Comparison of ENCODE assay signal across 1 cellular context in the genomic region with DNA sequence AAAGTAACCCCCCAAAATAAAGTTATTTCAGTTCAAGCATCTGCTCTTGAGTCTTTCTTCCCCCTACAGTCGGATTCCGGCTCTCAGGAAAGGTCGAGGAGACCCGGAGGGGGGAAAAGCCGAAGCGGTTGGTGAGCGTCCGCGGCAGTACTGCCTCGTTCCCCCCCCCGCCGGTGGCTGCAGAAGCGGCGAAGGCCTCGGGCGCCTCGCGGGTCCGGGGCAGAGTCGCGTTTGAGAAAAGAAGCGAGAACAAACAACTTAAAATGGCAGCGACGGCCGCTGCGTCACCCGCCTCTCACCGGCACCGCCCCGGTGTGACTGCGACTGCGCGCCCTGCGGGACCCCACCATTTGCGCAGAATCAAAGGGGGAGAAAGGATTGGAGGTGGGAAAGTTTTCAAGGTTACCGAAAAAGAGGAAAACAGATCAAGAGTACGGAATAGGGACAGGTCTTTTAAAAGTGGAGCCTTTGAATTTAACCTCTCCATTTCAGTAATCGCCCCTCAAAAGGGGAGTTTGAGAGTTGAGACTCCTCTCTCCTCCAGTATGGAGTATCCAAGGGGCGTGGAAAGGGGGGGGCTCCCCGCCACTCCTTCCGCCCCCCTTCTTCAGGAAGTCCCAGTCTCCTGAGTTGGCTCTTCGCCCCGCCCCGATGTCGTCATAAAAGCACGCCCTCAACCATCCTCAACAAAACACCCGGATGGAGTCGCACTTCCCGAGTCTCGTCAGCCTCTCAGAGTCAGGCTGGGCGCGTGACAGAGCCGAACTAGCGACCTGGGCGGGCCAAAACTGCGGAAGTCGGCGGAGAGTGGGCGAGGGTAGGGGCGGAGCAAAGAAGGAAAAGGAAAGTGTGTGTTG.
TF ChIP-seq lines count a peak whose summit lies in the region.

No MANE protein-coding gene starts in this region.

TF ChIP-seq in HEK293, 187 proteins besides CTCF, POLR2A, EP300 and RAD21 (continued from another document and continues in another):
- TF ChIP-seq, protein P1, sequence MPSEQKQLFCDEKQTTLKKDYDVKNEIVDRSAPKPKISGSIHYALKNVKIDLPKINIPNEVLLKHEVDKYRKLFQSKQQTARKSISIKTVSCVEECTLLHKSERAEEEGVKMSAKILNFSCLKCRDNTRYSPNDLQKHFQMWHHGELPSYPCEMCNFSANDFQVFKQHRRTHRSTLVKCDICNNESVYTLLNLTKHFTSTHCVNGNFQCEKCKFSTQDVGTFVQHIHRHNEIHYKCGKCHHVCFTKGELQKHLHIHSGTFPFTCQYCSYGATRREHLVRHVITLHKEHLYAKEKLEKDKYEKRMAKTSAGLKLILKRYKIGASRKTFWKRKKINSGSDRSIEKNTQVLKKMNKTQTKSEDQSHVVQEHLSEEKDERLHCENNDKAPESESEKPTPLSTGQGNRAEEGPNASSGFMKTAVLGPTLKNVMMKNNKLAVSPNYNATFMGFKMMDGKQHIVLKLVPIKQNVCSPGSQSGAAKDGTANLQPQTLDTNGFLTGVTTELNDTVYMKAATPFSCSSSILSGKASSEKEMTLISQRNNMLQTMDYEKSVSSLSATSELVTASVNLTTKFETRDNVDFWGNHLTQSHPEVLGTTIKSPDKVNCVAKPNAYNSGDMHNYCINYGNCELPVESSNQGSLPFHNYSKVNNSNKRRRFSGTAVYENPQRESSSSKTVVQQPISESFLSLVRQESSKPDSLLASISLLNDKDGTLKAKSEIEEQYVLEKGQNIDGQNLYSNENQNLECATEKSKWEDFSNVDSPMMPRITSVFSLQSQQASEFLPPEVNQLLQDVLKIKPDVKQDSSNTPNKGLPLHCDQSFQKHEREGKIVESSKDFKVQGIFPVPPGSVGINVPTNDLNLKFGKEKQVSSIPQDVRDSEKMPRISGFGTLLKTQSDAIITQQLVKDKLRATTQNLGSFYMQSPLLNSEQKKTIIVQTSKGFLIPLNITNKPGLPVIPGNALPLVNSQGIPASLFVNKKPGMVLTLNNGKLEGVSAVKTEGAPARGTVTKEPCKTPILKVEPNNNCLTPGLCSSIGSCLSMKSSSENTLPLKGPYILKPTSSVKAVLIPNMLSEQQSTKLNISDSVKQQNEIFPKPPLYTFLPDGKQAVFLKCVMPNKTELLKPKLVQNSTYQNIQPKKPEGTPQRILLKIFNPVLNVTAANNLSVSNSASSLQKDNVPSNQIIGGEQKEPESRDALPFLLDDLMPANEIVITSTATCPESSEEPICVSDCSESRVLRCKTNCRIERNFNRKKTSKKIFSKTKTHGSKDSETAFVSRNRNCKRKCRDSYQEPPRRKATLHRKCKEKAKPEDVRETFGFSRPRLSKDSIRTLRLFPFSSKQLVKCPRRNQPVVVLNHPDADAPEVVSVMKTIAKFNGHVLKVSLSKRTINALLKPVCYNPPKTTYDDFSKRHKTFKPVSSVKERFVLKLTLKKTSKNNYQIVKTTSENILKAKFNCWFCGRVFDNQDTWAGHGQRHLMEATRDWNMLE (tag by site-specific recombination; conservative IDR thresholded peaks at IDR 0.05; ENCODE audit: low read depth) = peak; percentile 53; the same call in 1 of the 2 replicates
- TF ChIP-seq GLI4 (tag by site-specific recombination; IDR thresholded peaks at IDR 0.05) (no peak), ZFP69B (tag by site-specific recombination; IDR thresholded peaks at IDR 0.05) (0 out of 2 replicates have a peak, but pooled peaks have one; percentile 9), SP3 (tag by site-specific recombination; IDR thresholded peaks at IDR 0.05) (peak; percentile 99), ZNF37A (tag by site-specific recombination; IDR thresholded peaks at IDR 0.05) (0 out of 2 replicates have a peak, but pooled peaks have one; percentile 15), SP2 (tag by site-specific recombination; IDR thresholded peaks at IDR 0.05) (peak; percentile 97), ZNF692 (tag by site-specific recombination; IDR thresholded peaks at IDR 0.05) (0 out of 2 replicates have a peak, but pooled peaks have one; percentile 70), ZFHX2 (tag by site-specific recombination; conservative IDR thresholded peaks at IDR 0.05) (peak; percentile 82), ZNF394 (tag by site-specific recombination; IDR thresholded peaks at IDR 0.05; ENCODE audit: borderline replicate concordance) (peak; percentile 68; the same call in 1 of the 2 replicates), SP7 (tag by site-specific recombination; IDR thresholded peaks at IDR 0.05) (peak; percentile 61), ZNF24 (tag by site-specific recombination; IDR thresholded peaks at IDR 0.05) (peak; percentile 18; the same call in 1 of the 2 replicates), ZNF629 (tag by site-specific recombination; IDR thresholded peaks at IDR 0.05) (peak; percentile 97), YY1 (tag by site-specific recombination; IDR thresholded peaks at IDR 0.05) (peak; percentile 73), ZBTB26 (tag by site-specific recombination; optimal IDR thresholded peaks at IDR 0.05) (peak; percentile 43), ZSCAN18 (tag by site-specific recombination; IDR thresholded peaks at IDR 0.05) (0 out of 2 replicates have a peak, but pooled peaks have one; percentile 28), KLF8 (tag by site-specific recombination; IDR thresholded peaks at IDR 0.05) (peak; percentile 99), YY2 (tag by site-specific recombination; IDR thresholded peaks at IDR 0.05) (peak; percentile 72), ZNF501 (tag by site-specific recombination; IDR thresholded peaks at IDR 0.05) (peak; percentile 72; the same call in 1 of the 2 replicates), RBAK (tag by site-specific recombination; IDR thresholded peaks at IDR 0.05) (no peak), EGR2 (tag by site-specific recombination; IDR thresholded peaks at IDR 0.05; ENCODE audit: low read depth) (peak; percentile 74)
- TF ChIP-seq, protein P2, sequence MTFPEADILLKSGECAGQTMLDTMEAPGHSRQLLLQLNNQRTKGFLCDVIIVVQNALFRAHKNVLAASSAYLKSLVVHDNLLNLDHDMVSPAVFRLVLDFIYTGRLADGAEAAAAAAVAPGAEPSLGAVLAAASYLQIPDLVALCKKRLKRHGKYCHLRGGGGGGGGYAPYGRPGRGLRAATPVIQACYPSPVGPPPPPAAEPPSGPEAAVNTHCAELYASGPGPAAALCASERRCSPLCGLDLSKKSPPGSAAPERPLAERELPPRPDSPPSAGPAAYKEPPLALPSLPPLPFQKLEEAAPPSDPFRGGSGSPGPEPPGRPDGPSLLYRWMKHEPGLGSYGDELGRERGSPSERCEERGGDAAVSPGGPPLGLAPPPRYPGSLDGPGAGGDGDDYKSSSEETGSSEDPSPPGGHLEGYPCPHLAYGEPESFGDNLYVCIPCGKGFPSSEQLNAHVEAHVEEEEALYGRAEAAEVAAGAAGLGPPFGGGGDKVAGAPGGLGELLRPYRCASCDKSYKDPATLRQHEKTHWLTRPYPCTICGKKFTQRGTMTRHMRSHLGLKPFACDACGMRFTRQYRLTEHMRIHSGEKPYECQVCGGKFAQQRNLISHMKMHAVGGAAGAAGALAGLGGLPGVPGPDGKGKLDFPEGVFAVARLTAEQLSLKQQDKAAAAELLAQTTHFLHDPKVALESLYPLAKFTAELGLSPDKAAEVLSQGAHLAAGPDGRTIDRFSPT (tag by site-specific recombination; IDR thresholded peaks at IDR 0.05) = 0 out of 2 replicates have a peak, but pooled peaks have one; percentile 7
- TF ChIP-seq, protein P3, sequence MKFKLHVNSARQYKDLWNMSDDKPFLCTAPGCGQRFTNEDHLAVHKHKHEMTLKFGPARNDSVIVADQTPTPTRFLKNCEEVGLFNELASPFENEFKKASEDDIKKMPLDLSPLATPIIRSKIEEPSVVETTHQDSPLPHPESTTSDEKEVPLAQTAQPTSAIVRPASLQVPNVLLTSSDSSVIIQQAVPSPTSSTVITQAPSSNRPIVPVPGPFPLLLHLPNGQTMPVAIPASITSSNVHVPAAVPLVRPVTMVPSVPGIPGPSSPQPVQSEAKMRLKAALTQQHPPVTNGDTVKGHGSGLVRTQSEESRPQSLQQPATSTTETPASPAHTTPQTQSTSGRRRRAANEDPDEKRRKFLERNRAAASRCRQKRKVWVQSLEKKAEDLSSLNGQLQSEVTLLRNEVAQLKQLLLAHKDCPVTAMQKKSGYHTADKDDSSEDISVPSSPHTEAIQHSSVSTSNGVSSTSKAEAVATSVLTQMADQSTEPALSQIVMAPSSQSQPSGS (tag by site-specific recombination; IDR thresholded peaks at IDR 0.05; ENCODE audit: low read depth) = peak; percentile 94
- TF ChIP-seq, protein P4, sequence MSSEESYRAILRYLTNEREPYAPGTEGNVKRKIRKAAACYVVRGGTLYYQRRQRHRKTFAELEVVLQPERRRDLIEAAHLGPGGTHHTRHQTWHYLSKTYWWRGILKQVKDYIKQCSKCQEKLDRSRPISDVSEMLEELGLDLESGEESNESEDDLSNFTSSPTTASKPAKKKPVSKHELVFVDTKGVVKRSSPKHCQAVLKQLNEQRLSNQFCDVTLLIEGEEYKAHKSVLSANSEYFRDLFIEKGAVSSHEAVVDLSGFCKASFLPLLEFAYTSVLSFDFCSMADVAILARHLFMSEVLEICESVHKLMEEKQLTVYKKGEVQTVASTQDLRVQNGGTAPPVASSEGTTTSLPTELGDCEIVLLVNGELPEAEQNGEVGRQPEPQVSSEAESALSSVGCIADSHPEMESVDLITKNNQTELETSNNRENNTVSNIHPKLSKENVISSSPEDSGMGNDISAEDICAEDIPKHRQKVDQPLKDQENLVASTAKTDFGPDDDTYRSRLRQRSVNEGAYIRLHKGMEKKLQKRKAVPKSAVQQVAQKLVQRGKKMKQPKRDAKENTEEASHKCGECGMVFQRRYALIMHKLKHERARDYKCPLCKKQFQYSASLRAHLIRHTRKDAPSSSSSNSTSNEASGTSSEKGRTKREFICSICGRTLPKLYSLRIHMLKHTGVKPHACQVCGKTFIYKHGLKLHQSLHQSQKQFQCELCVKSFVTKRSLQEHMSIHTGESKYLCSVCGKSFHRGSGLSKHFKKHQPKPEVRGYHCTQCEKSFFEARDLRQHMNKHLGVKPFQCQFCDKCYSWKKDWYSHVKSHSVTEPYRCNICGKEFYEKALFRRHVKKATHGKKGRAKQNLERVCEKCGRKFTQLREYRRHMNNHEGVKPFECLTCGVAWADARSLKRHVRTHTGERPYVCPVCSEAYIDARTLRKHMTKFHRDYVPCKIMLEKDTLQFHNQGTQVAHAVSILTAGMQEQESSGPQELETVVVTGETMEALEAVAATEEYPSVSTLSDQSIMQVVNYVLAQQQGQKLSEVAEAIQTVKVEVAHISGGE (tag by site-specific recombination; conservative IDR thresholded peaks at IDR 0.05; ENCODE audit: low read depth) = peak; percentile 85
- TF ChIP-seq, protein P5, sequence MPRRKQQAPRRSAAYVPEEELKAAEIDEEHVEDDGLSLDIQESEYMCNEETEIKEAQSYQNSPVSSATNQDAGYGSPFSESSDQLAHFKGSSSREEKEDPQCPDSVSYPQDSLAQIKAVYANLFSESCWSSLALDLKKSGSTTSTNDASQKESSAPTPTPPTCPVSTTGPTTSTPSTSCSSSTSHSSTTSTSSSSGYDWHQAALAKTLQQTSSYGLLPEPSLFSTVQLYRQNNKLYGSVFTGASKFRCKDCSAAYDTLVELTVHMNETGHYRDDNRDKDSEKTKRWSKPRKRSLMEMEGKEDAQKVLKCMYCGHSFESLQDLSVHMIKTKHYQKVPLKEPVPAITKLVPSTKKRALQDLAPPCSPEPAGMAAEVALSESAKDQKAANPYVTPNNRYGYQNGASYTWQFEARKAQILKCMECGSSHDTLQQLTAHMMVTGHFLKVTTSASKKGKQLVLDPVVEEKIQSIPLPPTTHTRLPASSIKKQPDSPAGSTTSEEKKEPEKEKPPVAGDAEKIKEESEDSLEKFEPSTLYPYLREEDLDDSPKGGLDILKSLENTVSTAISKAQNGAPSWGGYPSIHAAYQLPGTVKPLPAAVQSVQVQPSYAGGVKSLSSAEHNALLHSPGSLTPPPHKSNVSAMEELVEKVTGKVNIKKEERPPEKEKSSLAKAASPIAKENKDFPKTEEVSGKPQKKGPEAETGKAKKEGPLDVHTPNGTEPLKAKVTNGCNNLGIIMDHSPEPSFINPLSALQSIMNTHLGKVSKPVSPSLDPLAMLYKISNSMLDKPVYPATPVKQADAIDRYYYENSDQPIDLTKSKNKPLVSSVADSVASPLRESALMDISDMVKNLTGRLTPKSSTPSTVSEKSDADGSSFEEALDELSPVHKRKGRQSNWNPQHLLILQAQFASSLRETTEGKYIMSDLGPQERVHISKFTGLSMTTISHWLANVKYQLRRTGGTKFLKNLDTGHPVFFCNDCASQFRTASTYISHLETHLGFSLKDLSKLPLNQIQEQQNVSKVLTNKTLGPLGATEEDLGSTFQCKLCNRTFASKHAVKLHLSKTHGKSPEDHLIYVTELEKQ (tag by site-specific recombination; IDR thresholded peaks at IDR 0.05; ENCODE audit: borderline replicate concordance) = no peak
- TF ChIP-seq, protein P6, sequence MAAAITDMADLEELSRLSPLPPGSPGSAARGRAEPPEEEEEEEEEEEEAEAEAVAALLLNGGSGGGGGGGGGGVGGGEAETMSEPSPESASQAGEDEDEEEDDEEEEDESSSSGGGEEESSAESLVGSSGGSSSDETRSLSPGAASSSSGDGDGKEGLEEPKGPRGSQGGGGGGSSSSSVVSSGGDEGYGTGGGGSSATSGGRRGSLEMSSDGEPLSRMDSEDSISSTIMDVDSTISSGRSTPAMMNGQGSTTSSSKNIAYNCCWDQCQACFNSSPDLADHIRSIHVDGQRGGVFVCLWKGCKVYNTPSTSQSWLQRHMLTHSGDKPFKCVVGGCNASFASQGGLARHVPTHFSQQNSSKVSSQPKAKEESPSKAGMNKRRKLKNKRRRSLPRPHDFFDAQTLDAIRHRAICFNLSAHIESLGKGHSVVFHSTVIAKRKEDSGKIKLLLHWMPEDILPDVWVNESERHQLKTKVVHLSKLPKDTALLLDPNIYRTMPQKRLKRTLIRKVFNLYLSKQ (tag by site-specific recombination; IDR thresholded peaks at IDR 0.05; ENCODE audit: borderline replicate concordance) = no peak
